Comparison of ENCODE assay signal across 15 cellular contexts in the genomic region with DNA sequence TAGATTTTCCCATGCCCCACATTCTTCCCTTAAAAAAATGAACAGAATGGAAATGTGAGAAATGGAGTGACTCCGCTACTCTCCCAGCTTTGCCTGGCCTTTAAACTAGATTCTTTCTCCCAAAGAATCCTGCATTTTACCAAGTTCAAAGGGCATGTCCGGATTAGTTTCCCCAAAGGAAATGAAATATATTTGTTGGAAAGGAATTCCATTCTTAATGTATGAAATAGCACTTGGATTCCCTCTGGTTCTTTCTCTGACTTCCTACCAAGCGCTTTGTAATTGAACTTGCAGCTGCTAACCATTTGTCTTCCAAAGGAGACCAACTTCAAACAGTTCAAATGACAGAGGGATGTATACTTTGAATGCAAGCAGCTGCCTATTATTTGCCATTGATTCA. TPM values are rescaled to one million over a fixed set of nuclear protein-coding genes. Genes with fewer than 3 reads are reported as not detected.
DNase-seq lines count a peak whose midpoint lies in the region; ATAC-seq and TF ChIP-seq lines count a peak whose summit lies in the region.
"Had no signal": no experiment of that assay in that cellular context is flagged by ENCODE, and none has a peak within 500 bp of the region (broad histone marks: within the 10 kb centered on the region; RNA-seq: fewer than 3 reads in every experiment).

No MANE protein-coding gene starts in this region.

- no peaks in the 10 kb centered on the region for H3K9me3 ChIP-seq in gastrocnemius medialis
- H3K9me3 ChIP-seq: right lobe of liver had no signal

- TF ChIP-seq CTCF in gastrocnemius medialis (IDR thresholded peaks at IDR 0.05 in 4 of 5, conservative IDR thresholded peaks at IDR 0.05 in 1 of 5), result no peak

- H3K27ac ChIP-seq in gastrocnemius medialis, result peak overlapping the region in 3 of 4 donors; percentile 27 to 56 (median 32)
- H3K27ac ChIP-seq: HL-60 had no signal

- in situ Hi-C loops in gastrocnemius medialis (cut with MboI; ENCODE audit: low sequenced_read_pairs in 4 of 4), result no loop called here

- peaks cover 46 to 61% of the 10 kb centered on the region in 2 donors for H3K4me1 ChIP-seq in gastrocnemius medialis

- no peaks in the 10 kb centered on the region for H3K27me3 ChIP-seq in gastrocnemius medialis
- H3K27me3 ChIP-seq: right lobe of liver had no signal

- DNase-seq in NCI-H1436 (lab: John Stamatoyannopoulos, UW) (peak; percentile 19), NCI-H1436 treated with DMSO at 0.1 percent for 48 hours (lab: John Stamatoyannopoulos, UW) (no peak), NCI-H774 (lab: John Stamatoyannopoulos, UW) (peak; percentile 34), fibroblast of peridontal ligament (ENCODE audit: extremely low read depth) (peak; percentile 75), gastrocnemius medialis (no peak), epidermal melanocyte (ENCODE audit: insufficient read length, low spot score) (no peak), medulla oblongata (ENCODE audit: extremely low spot score) (no peak)
- DNase-seq: 8988T; CD8-positive, alpha-beta T cell; EL; nephron progenitor cell; right lobe of liver; stimulated activated CD4-positive, alpha-beta T cell treated with anti-CD3 and anti-CD28 coated beads, Interleukin-4, amount 100 ng/mL, for 4 hours had no signal

- no peaks in the 10 kb centered on the region for H3K36me3 ChIP-seq in gastrocnemius medialis
- H3K36me3 ChIP-seq: right lobe of liver had no signal

- intact Hi-C loops in gastrocnemius medialis (cut with DNase I; ENCODE audit: low total_unique reads), result loop anchor here (5.0 kb wide), 1 partner anchor 82 kb away; no protein-coding TSS in a partner anchor

- no peak for ATAC-seq in gastrocnemius medialis
- no peak for ATAC-seq in HG03460 (IDR thresholded peaks at IDR 0.05; ENCODE audit: unreplicated experiment)
- ATAC-seq: CD8-positive, alpha-beta T cell had no signal

- H3K4me3 ChIP-seq in gastrocnemius medialis, result peak overlapping the region in 1 of 4 donors; percentile 39
- H3K4me3 ChIP-seq: right lobe of liver had no signal

- TF ChIP-seq POLR2A in gastrocnemius medialis (IDR thresholded peaks at IDR 0.05), result no peak

RNA-seq across cellular contexts. Expression of gene MAP2K1, which starts 18.9 kb away (rescaled TPM):
- 100 to 1,000 TPM in 1 of 4 donors, 10 to 100 TPM in 3; 50.4 to 112 (median 69.5) TPM for total RNA-seq in gastrocnemius medialis

RNA-seq across cellular contexts. Expression of gene TIPIN, which starts 49.1 kb away (rescaled TPM):
- total RNA-seq in gastrocnemius medialis, result 1 to 10 TPM in 3 of 4 donors, under 1 TPM in 1; 0.66 to 6.0 (median 3.6) TPM

Comparison
In these comparisons a context has a peak if more than half of its experiments do, and no peak if none do; other contexts are left out.
1. DNase-seq: peak in NCI-H1436 (single experiment), NCI-H774 (single experiment) and fibroblast of peridontal ligament (single experiment); none in NCI-H1436 treated with DMSO at 0.1 percent for 48 hours (single experiment), gastrocnemius medialis (0 of 2), epidermal melanocyte (single experiment) and medulla oblongata (single experiment).